ENCODE assay signal across 1 cellular context in the genomic region with DNA sequence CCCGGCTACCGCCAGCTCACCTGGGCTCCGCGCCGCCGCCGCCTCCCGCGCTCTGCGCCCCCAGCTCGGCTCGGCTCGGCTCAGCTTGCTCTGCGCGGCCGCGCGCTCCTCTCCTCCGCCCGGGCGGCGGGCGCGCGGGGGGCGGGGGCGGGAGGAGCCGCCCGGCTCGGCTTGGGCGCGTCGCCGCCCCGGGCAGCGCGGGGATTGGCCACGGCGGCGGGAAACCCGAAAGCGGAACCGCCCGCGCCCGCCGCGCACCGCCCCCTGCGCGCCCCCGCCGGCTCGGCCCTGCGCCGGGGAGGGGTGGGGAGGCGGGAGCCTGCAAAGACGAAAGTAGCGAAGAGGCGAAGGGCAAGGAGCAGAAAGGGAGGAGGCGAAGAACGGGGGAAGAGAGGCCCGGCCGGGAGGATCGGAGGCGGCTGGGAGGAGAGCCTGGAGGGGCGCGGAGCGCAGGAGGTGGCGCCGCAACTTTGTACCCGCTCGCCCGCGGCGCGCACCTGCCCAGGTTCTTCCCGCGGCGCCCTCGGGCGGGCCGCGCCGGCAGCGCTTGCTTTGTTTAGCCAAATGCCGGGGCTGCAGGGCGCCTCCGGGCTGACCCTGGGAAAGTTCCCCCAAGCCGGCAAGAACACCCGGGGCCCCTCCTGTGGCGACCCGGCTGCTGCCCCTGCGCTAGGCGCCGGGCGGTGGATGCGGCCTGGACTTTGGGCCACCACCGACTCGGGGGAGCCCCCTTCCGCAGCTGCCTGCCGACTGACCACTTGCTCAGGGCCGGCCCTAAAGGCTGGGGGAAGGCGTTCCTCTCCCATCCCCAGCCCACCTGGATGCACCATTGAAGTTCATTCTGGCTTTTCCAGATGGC.
TF ChIP-seq lines count a peak whose summit lies in the region.

A gene (minus strand): TSS at position 92 of the 859 bp plus-strand sequence. CDS start 22,183 bp downstream, outside the sequence.

TF ChIP-seq in HepG2, 621 proteins besides CTCF, POLR2A, EP300 and RAD21 (continued from another document and continues in another):
- TF ChIP-seq, protein P1, sequence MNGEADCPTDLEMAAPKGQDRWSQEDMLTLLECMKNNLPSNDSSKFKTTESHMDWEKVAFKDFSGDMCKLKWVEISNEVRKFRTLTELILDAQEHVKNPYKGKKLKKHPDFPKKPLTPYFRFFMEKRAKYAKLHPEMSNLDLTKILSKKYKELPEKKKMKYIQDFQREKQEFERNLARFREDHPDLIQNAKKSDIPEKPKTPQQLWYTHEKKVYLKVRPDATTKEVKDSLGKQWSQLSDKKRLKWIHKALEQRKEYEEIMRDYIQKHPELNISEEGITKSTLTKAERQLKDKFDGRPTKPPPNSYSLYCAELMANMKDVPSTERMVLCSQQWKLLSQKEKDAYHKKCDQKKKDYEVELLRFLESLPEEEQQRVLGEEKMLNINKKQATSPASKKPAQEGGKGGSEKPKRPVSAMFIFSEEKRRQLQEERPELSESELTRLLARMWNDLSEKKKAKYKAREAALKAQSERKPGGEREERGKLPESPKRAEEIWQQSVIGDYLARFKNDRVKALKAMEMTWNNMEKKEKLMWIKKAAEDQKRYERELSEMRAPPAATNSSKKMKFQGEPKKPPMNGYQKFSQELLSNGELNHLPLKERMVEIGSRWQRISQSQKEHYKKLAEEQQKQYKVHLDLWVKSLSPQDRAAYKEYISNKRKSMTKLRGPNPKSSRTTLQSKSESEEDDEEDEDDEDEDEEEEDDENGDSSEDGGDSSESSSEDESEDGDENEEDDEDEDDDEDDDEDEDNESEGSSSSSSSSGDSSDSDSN (CRISPR knock-in tag; IDR thresholded peaks at IDR 0.05): peak; percentile 91
- TF ChIP-seq ZNF564 (CRISPR knock-in tag; IDR thresholded peaks at IDR 0.05) (peak; percentile 46; the same call in 1 of the 2 replicates), XRCC5 (optimal IDR thresholded peaks at IDR 0.05; ENCODE audit: low read length) (peak; percentile 17), STAG1 (CRISPR knock-in tag; IDR thresholded peaks at IDR 0.05) (no peak), KDM5A (IDR thresholded peaks at IDR 0.05; ENCODE audit: borderline replicate concordance, low read length) (peak; percentile 64; the same call in 1 of the 2 replicates), SOX6 (IDR thresholded peaks at IDR 0.05) (no peak), SOX6 (CRISPR knock-in tag; IDR thresholded peaks at IDR 0.05) (peak; percentile 64), ZNF746 (CRISPR knock-in tag; IDR thresholded peaks at IDR 0.05) (no peak), ZNF772 (CRISPR knock-in tag; IDR thresholded peaks at IDR 0.05) (0 out of 2 replicates have a peak, but pooled peaks have one; percentile 48), ELF1 (CRISPR knock-in tag; IDR thresholded peaks at IDR 0.05) (no peak; the same call in 1 of the 2 replicates), ZNF333 (CRISPR knock-in tag; IDR thresholded peaks at IDR 0.05; ENCODE audit: borderline replicate concordance) (peak; percentile 94; the same call in 1 of the 2 replicates), ZNF264 (CRISPR knock-in tag; IDR thresholded peaks at IDR 0.05) (0 out of 2 replicates have a peak, but pooled peaks have one; percentile 16), KDM4B (CRISPR knock-in tag; IDR thresholded peaks at IDR 0.05) (no peak), REXO4 (CRISPR knock-in tag; IDR thresholded peaks at IDR 0.05; ENCODE audit: borderline replicate concordance) (no peak), FOSL1 (CRISPR knock-in tag; IDR thresholded peaks at IDR 0.05; ENCODE audit: borderline replicate concordance) (no peak), ZNF260 (CRISPR knock-in tag; IDR thresholded peaks at IDR 0.05; ENCODE audit: borderline replicate concordance, low read depth) (no peak), RFXANK (CRISPR knock-in tag; IDR thresholded peaks at IDR 0.05) (no peak), YEATS2 (CRISPR knock-in tag; IDR thresholded peaks at IDR 0.05; ENCODE audit: borderline replicate concordance) (no peak), IKZF4 (CRISPR knock-in tag; IDR thresholded peaks at IDR 0.05; ENCODE audit: borderline replicate concordance, low read depth, not compliant biosample characterization) (peak; percentile 64), ZNF20 (CRISPR knock-in tag; IDR thresholded peaks at IDR 0.05) (no peak), ZSCAN20 (CRISPR knock-in tag; IDR thresholded peaks at IDR 0.05; ENCODE audit: borderline replicate concordance) (peak; percentile 69; the same call in 1 of the 2 replicates), ZNF841 (CRISPR knock-in tag; IDR thresholded peaks at IDR 0.05; ENCODE audit: borderline replicate concordance) (no peak), LCORL (IDR thresholded peaks at IDR 0.05) (no peak), LCORL (CRISPR knock-in tag; IDR thresholded peaks at IDR 0.05) (peak; percentile 81), ZNF17 (CRISPR knock-in tag; IDR thresholded peaks at IDR 0.05) (no peak), RXRA (CRISPR knock-in tag; IDR thresholded peaks at IDR 0.05) (peak; percentile 70), ZSCAN25 (CRISPR knock-in tag; IDR thresholded peaks at IDR 0.05) (peak; percentile 74; the same call in 1 of the 2 replicates), KAT7 (CRISPR knock-in tag; IDR thresholded peaks at IDR 0.05; ENCODE audit: borderline replicate concordance) (peak; percentile 44; the same call in 1 of the 2 replicates), ZNF33B (CRISPR knock-in tag; IDR thresholded peaks at IDR 0.05) (peak; percentile 89; the same call in 1 of the 2 replicates), GFI1 (CRISPR knock-in tag; IDR thresholded peaks at IDR 0.05; ENCODE audit: borderline replicate concordance) (0 out of 2 replicates have a peak, but pooled peaks have one; percentile 15), ZNF816 (CRISPR knock-in tag; IDR thresholded peaks at IDR 0.05; ENCODE audit: borderline replicate concordance) (0 out of 2 replicates have a peak, but pooled peaks have one; percentile 23), PHF8 (CRISPR knock-in tag; IDR thresholded peaks at IDR 0.05) (peak; percentile 70; the same call in 1 of the 2 replicates), NBN (conservative IDR thresholded peaks at IDR 0.05) (no peak), TBX3 (IDR thresholded peaks at IDR 0.05; ENCODE audit: borderline replicate concordance) (no peak), MTF2 (CRISPR knock-in tag; IDR thresholded peaks at IDR 0.05; ENCODE audit: borderline replicate concordance) (no peak)
- TF ChIP-seq, protein P2, sequence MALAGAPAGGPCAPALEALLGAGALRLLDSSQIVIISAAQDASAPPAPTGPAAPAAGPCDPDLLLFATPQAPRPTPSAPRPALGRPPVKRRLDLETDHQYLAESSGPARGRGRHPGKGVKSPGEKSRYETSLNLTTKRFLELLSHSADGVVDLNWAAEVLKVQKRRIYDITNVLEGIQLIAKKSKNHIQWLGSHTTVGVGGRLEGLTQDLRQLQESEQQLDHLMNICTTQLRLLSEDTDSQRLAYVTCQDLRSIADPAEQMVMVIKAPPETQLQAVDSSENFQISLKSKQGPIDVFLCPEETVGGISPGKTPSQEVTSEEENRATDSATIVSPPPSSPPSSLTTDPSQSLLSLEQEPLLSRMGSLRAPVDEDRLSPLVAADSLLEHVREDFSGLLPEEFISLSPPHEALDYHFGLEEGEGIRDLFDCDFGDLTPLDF (CRISPR knock-in tag; IDR thresholded peaks at IDR 0.05): peak; percentile 32; the same call in 1 of the 2 replicates
- TF ChIP-seq, protein P3, sequence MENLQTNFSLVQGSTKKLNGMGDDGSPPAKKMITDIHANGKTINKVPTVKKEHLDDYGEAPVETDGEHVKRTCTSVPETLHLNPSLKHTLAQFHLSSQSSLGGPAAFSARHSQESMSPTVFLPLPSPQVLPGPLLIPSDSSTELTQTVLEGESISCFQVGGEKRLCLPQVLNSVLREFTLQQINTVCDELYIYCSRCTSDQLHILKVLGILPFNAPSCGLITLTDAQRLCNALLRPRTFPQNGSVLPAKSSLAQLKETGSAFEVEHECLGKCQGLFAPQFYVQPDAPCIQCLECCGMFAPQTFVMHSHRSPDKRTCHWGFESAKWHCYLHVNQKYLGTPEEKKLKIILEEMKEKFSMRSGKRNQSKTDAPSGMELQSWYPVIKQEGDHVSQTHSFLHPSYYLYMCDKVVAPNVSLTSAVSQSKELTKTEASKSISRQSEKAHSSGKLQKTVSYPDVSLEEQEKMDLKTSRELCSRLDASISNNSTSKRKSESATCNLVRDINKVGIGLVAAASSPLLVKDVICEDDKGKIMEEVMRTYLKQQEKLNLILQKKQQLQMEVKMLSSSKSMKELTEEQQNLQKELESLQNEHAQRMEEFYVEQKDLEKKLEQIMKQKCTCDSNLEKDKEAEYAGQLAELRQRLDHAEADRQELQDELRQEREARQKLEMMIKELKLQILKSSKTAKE (CRISPR knock-in tag; IDR thresholded peaks at IDR 0.05; ENCODE audit: borderline replicate concordance): 0 out of 2 replicates have a peak, but pooled peaks have one; percentile 33
- TF ChIP-seq, protein P4, sequence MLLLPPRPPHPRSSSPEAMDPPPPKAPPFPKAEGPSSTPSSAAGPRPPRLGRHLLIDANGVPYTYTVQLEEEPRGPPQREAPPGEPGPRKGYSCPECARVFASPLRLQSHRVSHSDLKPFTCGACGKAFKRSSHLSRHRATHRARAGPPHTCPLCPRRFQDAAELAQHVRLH (CRISPR knock-in tag; IDR thresholded peaks at IDR 0.05; ENCODE audit: borderline replicate concordance, low read depth): peak; percentile 36; the same call in 1 of the 2 replicates
- TF ChIP-seq, protein P5, sequence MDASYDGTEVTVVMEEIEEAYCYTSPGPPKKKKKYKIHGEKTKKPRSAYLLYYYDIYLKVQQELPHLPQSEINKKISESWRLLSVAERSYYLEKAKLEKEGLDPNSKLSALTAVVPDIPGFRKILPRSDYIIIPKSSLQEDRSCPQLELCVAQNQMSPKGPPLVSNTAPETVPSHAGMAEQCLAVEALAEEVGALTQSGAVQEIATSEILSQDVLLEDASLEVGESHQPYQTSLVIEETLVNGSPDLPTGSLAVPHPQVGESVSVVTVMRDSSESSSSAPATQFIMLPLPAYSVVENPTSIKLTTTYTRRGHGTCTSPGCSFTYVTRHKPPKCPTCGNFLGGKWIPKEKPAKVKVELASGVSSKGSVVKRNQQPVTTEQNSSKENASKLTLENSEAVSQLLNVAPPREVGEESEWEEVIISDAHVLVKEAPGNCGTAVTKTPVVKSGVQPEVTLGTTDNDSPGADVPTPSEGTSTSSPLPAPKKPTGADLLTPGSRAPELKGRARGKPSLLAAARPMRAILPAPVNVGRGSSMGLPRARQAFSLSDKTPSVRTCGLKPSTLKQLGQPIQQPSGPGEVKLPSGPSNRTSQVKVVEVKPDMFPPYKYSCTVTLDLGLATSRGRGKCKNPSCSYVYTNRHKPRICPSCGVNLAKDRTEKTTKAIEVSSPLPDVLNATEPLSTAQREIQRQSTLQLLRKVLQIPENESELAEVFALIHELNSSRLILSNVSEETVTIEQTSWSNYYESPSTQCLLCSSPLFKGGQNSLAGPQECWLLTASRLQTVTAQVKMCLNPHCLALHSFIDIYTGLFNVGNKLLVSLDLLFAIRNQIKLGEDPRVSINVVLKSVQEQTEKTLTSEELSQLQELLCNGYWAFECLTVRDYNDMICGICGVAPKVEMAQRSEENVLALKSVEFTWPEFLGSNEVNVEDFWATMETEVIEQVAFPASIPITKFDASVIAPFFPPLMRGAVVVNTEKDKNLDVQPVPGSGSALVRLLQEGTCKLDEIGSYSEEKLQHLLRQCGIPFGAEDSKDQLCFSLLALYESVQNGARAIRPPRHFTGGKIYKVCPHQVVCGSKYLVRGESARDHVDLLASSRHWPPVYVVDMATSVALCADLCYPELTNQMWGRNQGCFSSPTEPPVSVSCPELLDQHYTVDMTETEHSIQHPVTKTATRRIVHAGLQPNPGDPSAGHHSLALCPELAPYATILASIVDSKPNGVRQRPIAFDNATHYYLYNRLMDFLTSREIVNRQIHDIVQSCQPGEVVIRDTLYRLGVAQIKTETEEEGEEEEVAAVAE (CRISPR knock-in tag; IDR thresholded peaks at IDR 0.05; ENCODE audit: borderline replicate concordance): no peak
- TF ChIP-seq, protein P6, sequence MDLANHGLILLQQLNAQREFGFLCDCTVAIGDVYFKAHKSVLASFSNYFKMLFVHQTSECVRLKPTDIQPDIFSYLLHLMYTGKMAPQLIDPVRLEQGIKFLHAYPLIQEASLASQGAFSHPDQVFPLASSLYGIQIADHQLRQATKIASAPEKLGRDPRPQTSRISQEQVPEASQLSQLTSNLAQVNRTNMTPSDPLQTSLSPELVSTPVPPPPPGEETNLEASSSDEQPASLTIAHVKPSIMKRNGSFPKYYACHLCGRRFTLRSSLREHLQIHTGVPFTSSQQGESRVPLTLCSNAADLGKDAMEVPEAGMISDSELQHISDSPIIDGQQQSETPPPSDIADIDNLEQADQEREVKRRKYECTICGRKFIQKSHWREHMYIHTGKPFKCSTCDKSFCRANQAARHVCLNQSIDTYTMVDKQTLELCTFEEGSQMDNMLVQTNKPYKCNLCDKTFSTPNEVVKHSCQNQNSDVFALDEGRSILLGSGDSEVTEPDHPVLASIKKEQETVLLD (CRISPR knock-in tag; IDR thresholded peaks at IDR 0.05; ENCODE audit: low read depth): peak; percentile 62
- TF ChIP-seq, protein P7, sequence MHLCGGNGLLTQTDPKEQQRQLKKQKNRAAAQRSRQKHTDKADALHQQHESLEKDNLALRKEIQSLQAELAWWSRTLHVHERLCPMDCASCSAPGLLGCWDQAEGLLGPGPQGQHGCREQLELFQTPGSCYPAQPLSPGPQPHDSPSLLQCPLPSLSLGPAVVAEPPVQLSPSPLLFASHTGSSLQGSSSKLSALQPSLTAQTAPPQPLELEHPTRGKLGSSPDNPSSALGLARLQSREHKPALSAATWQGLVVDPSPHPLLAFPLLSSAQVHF (CRISPR knock-in tag; IDR thresholded peaks at IDR 0.05): no peak
- TF ChIP-seq, protein P8, sequence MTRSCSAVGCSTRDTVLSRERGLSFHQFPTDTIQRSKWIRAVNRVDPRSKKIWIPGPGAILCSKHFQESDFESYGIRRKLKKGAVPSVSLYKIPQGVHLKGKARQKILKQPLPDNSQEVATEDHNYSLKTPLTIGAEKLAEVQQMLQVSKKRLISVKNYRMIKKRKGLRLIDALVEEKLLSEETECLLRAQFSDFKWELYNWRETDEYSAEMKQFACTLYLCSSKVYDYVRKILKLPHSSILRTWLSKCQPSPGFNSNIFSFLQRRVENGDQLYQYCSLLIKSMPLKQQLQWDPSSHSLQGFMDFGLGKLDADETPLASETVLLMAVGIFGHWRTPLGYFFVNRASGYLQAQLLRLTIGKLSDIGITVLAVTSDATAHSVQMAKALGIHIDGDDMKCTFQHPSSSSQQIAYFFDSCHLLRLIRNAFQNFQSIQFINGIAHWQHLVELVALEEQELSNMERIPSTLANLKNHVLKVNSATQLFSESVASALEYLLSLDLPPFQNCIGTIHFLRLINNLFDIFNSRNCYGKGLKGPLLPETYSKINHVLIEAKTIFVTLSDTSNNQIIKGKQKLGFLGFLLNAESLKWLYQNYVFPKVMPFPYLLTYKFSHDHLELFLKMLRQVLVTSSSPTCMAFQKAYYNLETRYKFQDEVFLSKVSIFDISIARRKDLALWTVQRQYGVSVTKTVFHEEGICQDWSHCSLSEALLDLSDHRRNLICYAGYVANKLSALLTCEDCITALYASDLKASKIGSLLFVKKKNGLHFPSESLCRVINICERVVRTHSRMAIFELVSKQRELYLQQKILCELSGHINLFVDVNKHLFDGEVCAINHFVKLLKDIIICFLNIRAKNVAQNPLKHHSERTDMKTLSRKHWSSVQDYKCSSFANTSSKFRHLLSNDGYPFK (CRISPR knock-in tag; IDR thresholded peaks at IDR 0.05; ENCODE audit: borderline replicate concordance): peak; percentile 39; the same call in 1 of the 2 replicates
- TF ChIP-seq, protein P9, sequence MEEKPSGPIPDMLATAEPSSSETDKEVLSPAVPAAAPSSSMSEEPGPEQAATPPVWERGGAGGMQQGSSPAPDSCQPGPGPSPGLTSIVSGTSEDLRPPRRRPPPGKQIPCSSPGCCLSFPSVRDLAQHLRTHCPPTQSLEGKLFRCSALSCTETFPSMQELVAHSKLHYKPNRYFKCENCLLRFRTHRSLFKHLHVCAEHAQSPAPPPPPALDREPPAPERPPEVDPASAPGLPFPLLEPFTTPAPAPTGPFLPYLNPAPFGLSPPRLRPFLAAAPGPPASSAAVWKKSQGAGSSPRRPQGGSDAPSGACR (CRISPR knock-in tag; IDR thresholded peaks at IDR 0.05): 0 out of 2 replicates have a peak, but pooled peaks have one; percentile 38
